1 cellular context compared by ENCODE assay signal in the genomic region with DNA sequence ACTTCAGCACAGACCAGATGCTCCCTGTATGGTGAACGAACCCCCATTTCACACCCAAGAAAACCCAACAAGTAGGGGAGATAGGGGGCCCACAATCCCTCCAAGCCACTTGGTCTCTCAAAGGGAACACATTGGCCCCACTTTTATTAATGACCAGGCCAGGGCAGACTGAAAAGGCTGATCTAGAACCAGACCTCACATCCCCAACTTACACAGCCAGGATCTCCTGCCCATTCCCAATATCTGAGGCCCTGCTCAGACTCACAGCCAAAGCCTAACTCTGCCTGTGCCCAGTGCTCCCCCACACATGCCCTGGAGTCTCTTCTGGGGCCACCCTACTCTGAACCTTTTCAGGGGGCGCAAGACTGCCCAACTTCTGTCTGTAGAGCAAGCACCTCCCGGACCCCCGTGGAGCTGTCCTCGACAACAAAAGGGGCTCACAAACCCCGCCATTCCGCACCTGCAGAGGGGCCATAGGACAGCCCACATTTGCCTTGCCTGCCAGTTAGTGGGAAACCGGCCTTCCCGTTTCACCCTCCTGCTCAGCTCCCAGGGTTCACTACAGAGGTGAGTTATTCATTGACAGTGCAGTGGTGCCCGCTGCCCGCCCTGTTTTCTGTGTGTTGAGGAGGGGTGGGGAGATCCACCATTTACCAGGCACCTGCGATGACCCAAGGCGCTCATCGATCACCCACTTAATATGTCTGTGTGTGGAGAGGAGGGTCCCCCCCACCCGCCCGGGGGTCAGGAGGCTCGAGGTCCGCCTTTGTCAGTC.
TF ChIP-seq lines count a peak whose summit lies in the region.

No MANE protein-coding gene starts in this region.

TF ChIP-seq in GM23338, 12 proteins besides CTCF, POLR2A, EP300 and RAD21 (continued from another document):
- TF ChIP-seq, protein P1, sequence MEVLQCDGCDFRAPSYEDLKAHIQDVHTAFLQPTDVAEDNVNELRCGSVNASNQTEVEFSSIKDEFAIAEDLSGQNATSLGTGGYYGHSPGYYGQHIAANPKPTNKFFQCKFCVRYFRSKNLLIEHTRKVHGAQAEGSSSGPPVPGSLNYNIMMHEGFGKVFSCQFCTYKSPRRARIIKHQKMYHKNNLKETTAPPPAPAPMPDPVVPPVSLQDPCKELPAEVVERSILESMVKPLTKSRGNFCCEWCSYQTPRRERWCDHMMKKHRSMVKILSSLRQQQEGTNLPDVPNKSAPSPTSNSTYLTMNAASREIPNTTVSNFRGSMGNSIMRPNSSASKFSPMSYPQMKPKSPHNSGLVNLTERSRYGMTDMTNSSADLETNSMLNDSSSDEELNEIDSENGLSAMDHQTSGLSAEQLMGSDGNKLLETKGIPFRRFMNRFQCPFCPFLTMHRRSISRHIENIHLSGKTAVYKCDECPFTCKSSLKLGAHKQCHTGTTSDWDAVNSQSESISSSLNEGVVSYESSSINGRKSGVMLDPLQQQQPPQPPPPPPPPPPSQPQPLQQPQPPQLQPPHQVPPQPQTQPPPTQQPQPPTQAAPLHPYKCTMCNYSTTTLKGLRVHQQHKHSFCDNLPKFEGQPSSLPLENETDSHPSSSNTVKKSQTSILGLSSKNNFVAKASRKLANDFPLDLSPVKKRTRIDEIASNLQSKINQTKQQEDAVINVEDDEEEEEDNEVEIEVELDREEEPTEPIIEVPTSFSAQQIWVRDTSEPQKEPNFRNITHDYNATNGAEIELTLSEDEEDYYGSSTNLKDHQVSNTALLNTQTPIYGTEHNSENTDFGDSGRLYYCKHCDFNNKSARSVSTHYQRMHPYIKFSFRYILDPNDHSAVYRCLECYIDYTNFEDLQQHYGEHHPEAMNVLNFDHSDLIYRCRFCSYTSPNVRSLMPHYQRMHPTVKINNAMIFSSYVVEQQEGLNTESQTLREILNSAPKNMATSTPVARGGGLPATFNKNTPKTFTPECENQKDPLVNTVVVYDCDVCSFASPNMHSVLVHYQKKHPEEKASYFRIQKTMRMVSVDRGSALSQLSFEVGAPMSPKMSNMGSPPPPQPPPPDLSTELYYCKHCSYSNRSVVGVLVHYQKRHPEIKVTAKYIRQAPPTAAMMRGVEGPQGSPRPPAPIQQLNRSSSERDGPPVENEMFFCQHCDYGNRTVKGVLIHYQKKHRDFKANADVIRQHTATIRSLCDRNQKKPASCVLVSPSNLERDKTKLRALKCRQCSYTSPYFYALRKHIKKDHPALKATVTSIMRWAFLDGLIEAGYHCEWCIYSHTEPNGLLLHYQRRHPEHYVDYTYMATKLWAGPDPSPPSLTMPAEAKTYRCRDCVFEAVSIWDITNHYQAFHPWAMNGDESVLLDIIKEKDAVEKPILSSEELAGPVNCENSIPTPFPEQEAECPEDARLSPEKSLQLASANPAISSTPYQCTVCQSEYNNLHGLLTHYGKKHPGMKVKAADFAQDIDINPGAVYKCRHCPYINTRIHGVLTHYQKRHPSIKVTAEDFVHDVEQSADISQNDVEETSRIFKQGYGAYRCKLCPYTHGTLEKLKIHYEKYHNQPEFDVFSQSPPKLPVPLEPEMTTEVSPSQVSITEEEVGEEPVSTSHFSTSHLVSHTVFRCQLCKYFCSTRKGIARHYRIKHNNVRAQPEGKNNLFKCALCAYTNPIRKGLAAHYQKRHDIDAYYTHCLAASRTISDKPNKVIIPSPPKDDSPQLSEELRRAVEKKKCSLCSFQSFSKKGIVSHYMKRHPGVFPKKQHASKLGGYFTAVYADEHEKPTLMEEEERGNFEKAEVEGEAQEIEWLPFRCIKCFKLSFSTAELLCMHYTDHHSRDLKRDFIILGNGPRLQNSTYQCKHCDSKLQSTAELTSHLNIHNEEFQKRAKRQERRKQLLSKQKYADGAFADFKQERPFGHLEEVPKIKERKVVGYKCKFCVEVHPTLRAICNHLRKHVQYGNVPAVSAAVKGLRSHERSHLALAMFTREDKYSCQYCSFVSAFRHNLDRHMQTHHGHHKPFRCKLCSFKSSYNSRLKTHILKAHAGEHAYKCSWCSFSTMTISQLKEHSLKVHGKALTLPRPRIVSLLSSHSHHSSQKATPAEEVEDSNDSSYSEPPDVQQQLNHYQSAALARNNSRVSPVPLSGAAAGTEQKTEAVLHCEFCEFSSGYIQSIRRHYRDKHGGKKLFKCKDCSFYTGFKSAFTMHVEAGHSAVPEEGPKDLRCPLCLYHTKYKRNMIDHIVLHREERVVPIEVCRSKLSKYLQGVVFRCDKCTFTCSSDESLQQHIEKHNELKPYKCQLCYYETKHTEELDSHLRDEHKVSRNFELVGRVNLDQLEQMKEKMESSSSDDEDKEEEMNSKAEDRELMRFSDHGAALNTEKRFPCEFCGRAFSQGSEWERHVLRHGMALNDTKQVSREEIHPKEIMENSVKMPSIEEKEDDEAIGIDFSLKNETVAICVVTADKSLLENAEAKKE (CRISPR knock-in tag; IDR thresholded peaks at IDR 0.05), result no peak
- no peak for TF ChIP-seq ZNF331 (CRISPR knock-in tag; IDR thresholded peaks at IDR 0.05; ENCODE audit: low read depth)
- no peak for TF ChIP-seq STAT1 (IDR thresholded peaks at IDR 0.05; ENCODE audit: unreplicated experiment)
- TF ChIP-seq, protein P2, sequence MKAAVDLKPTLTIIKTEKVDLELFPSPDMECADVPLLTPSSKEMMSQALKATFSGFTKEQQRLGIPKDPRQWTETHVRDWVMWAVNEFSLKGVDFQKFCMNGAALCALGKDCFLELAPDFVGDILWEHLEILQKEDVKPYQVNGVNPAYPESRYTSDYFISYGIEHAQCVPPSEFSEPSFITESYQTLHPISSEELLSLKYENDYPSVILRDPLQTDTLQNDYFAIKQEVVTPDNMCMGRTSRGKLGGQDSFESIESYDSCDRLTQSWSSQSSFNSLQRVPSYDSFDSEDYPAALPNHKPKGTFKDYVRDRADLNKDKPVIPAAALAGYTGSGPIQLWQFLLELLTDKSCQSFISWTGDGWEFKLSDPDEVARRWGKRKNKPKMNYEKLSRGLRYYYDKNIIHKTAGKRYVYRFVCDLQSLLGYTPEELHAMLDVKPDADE (IDR thresholded peaks at IDR 0.05), result no peak
- TF ChIP-seq ZNF114 (CRISPR knock-in tag; IDR thresholded peaks at IDR 0.05), result no peak
